8 cellular contexts compared by ENCODE assay signal in the genomic region with DNA sequence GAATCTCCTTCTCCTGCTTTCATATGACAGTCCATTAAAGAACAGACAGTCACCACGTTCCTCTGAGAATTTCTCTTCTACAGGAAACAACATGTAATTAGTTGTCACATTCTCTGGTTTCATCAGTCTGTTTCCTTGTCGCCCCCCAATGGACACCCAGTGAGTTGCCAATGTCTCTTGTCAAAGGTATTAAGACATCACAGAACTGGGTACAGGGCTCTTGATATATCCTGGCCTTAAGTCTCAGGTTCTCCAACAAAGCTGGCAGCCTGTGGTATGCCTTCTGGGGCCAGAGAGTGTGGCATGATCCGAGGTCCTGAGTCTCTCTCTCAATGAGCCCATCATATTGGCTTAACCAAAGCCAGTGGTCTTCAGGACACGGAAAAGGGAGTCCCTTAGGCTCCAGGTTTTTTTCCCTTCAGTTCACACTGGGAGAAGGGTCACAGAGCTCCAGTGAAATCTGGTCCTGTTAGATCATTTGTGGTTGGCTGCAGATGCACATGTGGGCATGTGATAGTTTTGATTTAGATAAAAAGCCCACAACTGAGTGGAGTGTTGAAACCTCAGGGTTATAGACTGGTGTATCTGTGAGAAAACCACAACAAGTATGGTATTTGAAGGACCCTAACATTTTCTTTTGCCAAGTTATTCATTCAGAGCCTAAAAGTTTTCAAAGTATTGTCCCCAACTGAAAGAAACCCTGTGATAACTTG. TPM values are rescaled to one million over a fixed set of nuclear protein-coding genes. Genes with fewer than 3 reads are reported as not detected.
DNase-seq lines count a peak whose midpoint lies in the region; ATAC-seq and TF ChIP-seq lines count a peak whose summit lies in the region.

No MANE protein-coding gene starts in this region.

- no peaks in the 10 kb centered on the region for H3K4me1 ChIP-seq in GM23248 (ENCODE audit: insufficient read depth)

- H3K4me3 ChIP-seq in GM12865 (ENCODE audit: low read depth, low read length), result no peak overlapping the region
- H3K4me3 ChIP-seq in GM23248, result no peak overlapping the region

- no peak overlapping the region for H3K4me3 Mint-ChIP-seq in activated CD4-positive, alpha-beta T cell treated with anti-CD3 and anti-CD28 coated beads, Interleukin-2, amount 10 ng/mL, durations not matched to agents 7 days and 5 days

- H3K27me3 ChIP-seq in GM23248 (replicated peaks; ENCODE audit: insufficient read depth), result no peaks in the 10 kb centered on the region

- in situ Hi-C loops in GM23248 (cut with MboI), result loop anchor here (10.0 kb wide), 1 partner anchor 89 kb away; no protein-coding TSS in a partner anchor

- H3K4me2 ChIP-seq in GM23248 (ENCODE audit: unreplicated experiment), result no peak overlapping the region

- H4K20me1 ChIP-seq in GM23248 (ENCODE audit: insufficient read depth), result no peaks in the 10 kb centered on the region

- ATAC-seq in left cardiac atrium (peak; percentile 63 to 65), HG02970 (IDR thresholded peaks at IDR 0.05; ENCODE audit: low FRiP score, unreplicated experiment) (no peak)

- TF ChIP-seq CTCF in GM12865 (IDR thresholded peaks at IDR 0.05; ENCODE audit: insufficient read depth, low read depth, low read length, missing control alignments), result peak; percentile 48

- no peaks in the 10 kb centered on the region for H3K9me3 ChIP-seq in GM23248 (ENCODE audit: low read depth)

- DNase-seq in GM12865 (ENCODE audit: low read depth) (peak; percentile 62), GM23248 (peak; percentile 71), M059J (ENCODE audit: low read depth) (peak; percentile 78), left cardiac atrium (no peak)
- DNase-seq in activated CD4-positive, alpha-beta T cell treated with anti-CD3 and anti-CD28 coated beads, Interleukin-2, amount 10 ng/mL, durations not matched to agents 7 days and 5 days, result peak; percentile 38
- peak; percentile 13 to 19 for DNase-seq in stimulated activated CD4-positive, alpha-beta T cell treated with anti-CD3 and anti-CD28 coated beads, Interleukin-2, amount 100 ng/mL, for 48 hours
- DNase-seq in central memory CD4-positive, alpha-beta T cell, result no peak

- no peaks in the 10 kb centered on the region for H3K9me2 ChIP-seq in GM23248 (ENCODE audit: insufficient read depth)

- intact Hi-C loops in left cardiac atrium (cut with DNase I), result loop anchor here in 1 of 2 donors (5.0 kb wide), 1 partner anchor 226 kb away; no protein-coding TSS in a partner anchor

- peak overlapping the region; percentile 37 for H2AFZ ChIP-seq in GM23248

- no peak overlapping the region for H3K9ac ChIP-seq in GM23248

- peaks cover 7% of the 10 kb centered on the region for H3K27me3 Mint-ChIP-seq in activated CD4-positive, alpha-beta T cell treated with anti-CD3 and anti-CD28 coated beads, Interleukin-2, amount 10 ng/mL, durations not matched to agents 7 days and 5 days

- H3F3A ChIP-seq in GM23248 (ENCODE audit: insufficient read depth), result no peaks in the 10 kb centered on the region

- no peak overlapping the region for H3K27ac ChIP-seq in GM23248

- 31 to 33% methylated on average over 4 of the region's 4 CpGs for WGBS in GM23248 (ENCODE audit: low coverage in 1 of 2, low lambda C conversion rate in 2 of 2, missing lambda C conversion rate in 2 of 2), 2 experiments

- no peaks in the 10 kb centered on the region for H3K79me2 ChIP-seq in GM23248 (ENCODE audit: insufficient read depth)

- CTCF ChIA-PET in activated CD4-positive, alpha-beta T cell treated with anti-CD3 and anti-CD28 coated beads, Interleukin-2, amount 10 ng/mL, durations not matched to agents 7 days and 5 days (lab: Charles Lee), result interaction anchor here (0.7 kb wide), 1 partner anchor 95 kb away, joined by 3 read pairs; no protein-coding TSS in a partner anchor

- H3K36me3 ChIP-seq in GM23248 (ENCODE audit: low read depth), result no peaks in the 10 kb centered on the region

- no peaks in the 10 kb centered on the region for H3K9me3 Mint-ChIP-seq in activated CD4-positive, alpha-beta T cell treated with anti-CD3 and anti-CD28 coated beads, Interleukin-2, amount 10 ng/mL, durations not matched to agents 7 days and 5 days

- no peaks in the 10 kb centered on the region for H3K4me1 Mint-ChIP-seq in activated CD4-positive, alpha-beta T cell treated with anti-CD3 and anti-CD28 coated beads, Interleukin-2, amount 10 ng/mL, durations not matched to agents 7 days and 5 days

- H3K36me3 Mint-ChIP-seq in activated CD4-positive, alpha-beta T cell treated with anti-CD3 and anti-CD28 coated beads, Interleukin-2, amount 10 ng/mL, durations not matched to agents 7 days and 5 days (ENCODE audit: low read depth), result no peaks in the 10 kb centered on the region

- H3K27ac Mint-ChIP-seq in activated CD4-positive, alpha-beta T cell treated with anti-CD3 and anti-CD28 coated beads, Interleukin-2, amount 10 ng/mL, durations not matched to agents 7 days and 5 days, result no peak overlapping the region

- POLR2A ChIA-PET in activated CD4-positive, alpha-beta T cell treated with anti-CD3 and anti-CD28 coated beads, Interleukin-2, amount 10 ng/mL, durations not matched to agents 7 days and 5 days (lab: Charles Lee), result no interaction called here

RNA-seq across cellular contexts. Expression of a gene that starts 46.9 kb away (rescaled TPM):
- total RNA-seq in GM23248 (2014; rRNA removed; shearing (Covaris generic)), result 5.8 and 14.2 TPM in 2 replicates
- polyA plus RNA-seq in GM23248 (2016; fragmentation: Nextera tagmentation; extraction: Ambion mirVana), result 0.80 and 0.94 TPM in 2 replicates
- total RNA-seq in M059J (2014; rRNA removed; shearing (Covaris generic)), result 0.96 TPM in 2 replicates
- not detected for total RNA-seq in activated CD4-positive, alpha-beta T cell treated with anti-CD3 and anti-CD28 coated beads, Interleukin-2, amount 10 ng/mL, durations not matched to agents 7 days and 5 days
- 1 to 10 TPM in 1 of 2 donors, under 1 TPM in 1; 0.73 to 2.1 TPM for total RNA-seq in left cardiac atrium

Comparison
In these comparisons a context has a peak if more than half of its experiments do, and no peak if none do; other contexts are left out.
1. DNase-seq: peak in GM12865 (single experiment), GM23248 (single experiment), M059J (single experiment), activated CD4-positive, alpha-beta T cell treated with anti-CD3 and anti-CD28 coated beads, Interleukin-2, amount 10 ng/mL, durations not matched to agents 7 days and 5 days (single experiment) and stimulated activated CD4-positive, alpha-beta T cell treated with anti-CD3 and anti-CD28 coated beads, Interleukin-2, amount 100 ng/mL, for 48 hours (2 of 2); none in left cardiac atrium (single experiment) and central memory CD4-positive, alpha-beta T cell (single experiment).